ENCODE assay signal across 2 cellular contexts in the genomic region with DNA sequence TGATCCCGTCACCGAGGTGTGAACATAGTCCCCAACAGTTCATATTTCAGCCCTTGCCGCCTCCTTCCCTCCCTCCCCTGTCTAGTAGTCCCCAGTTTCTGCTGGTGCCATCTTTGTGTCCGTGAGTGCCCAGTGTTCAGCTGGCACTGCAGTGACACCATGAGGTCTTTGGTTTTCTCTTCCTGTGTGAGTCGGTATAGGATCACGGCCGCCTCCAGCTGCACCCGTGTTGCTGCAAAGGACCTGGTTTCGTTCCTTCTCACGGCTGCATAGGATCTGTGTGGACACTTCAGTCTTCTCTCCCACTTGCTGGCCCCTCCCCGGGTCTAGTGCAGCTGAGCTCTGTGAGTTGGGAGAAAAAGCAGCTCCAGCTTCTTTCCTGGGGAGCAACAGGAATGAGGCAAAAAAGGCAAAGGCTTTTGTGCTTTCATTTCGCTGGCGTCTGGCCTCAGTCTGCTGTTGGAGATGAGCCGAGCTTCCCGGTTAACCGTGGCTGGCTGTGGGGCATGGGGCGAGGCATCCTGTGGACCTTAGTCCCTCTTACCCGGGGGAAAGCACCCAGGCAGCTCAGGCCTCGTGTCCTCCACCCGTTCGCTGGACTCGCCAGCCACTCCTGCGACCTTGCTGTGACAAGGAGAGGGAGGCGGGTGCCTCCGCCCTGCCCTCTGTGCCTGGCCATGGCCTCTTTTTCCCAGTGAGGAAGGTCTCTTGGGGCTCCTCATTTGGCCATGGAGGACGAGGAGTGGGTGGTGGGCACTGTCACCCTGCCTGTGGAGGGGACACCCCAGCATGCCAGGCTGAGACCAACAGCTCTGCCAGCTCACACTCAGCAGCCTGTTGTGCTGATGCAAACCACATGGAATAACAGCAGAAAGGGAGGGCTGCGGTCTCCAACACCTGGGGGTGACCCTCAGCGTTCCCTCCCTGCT.
TF ChIP-seq lines count a peak whose summit lies in the region.

No MANE protein-coding gene starts in this region.

TF ChIP-seq in HCT116, 20 proteins besides CTCF, POLR2A, EP300 and RAD21:
- no peak for TF ChIP-seq YY1 (IDR thresholded peaks at IDR 0.05; ENCODE audit: extremely low read depth, insufficient replicate concordance, low read depth, low read length)
- TF ChIP-seq EGR1 (IDR thresholded peaks at IDR 0.05; ENCODE audit: low read depth) = no peak
- no peak for TF ChIP-seq EZH2phosphoT487 (IDR thresholded peaks at IDR 0.05; ENCODE audit: borderline replicate concordance)
- TF ChIP-seq CBX3 (IDR thresholded peaks at IDR 0.05; ENCODE audit: low read depth) = no peak
- TF ChIP-seq, protein P1, sequence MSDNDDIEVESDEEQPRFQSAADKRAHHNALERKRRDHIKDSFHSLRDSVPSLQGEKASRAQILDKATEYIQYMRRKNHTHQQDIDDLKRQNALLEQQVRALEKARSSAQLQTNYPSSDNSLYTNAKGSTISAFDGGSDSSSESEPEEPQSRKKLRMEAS (IDR thresholded peaks at IDR 0.05) = no peak
- no peak for TF ChIP-seq SP1 (IDR thresholded peaks at IDR 0.05; ENCODE audit: low read depth)
- no peak for TF ChIP-seq JUND (IDR thresholded peaks at IDR 0.05)
- TF ChIP-seq SRF (IDR thresholded peaks at IDR 0.05; ENCODE audit: low read depth) = no peak
- no peak for TF ChIP-seq POLR2AphosphoS5 (IDR thresholded peaks at IDR 0.05; ENCODE audit: low read depth, low read length)
- TF ChIP-seq ZNF274 (IDR thresholded peaks at IDR 0.05; ENCODE audit: low read depth, low read length) = no peak
- TF ChIP-seq CEBPB (IDR thresholded peaks at IDR 0.05; ENCODE audit: low read depth) = no peak
- TF ChIP-seq FOSL1 (IDR thresholded peaks at IDR 0.05; ENCODE audit: low read depth) = no peak
- TF ChIP-seq, protein P2, sequence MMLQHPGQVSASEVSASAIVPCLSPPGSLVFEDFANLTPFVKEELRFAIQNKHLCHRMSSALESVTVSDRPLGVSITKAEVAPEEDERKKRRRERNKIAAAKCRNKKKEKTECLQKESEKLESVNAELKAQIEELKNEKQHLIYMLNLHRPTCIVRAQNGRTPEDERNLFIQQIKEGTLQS (IDR thresholded peaks at IDR 0.05) = no peak

TF ChIP-seq in SK-N-SH, 30 proteins besides CTCF, POLR2A, EP300 and RAD21:
- TF ChIP-seq, protein P3, sequence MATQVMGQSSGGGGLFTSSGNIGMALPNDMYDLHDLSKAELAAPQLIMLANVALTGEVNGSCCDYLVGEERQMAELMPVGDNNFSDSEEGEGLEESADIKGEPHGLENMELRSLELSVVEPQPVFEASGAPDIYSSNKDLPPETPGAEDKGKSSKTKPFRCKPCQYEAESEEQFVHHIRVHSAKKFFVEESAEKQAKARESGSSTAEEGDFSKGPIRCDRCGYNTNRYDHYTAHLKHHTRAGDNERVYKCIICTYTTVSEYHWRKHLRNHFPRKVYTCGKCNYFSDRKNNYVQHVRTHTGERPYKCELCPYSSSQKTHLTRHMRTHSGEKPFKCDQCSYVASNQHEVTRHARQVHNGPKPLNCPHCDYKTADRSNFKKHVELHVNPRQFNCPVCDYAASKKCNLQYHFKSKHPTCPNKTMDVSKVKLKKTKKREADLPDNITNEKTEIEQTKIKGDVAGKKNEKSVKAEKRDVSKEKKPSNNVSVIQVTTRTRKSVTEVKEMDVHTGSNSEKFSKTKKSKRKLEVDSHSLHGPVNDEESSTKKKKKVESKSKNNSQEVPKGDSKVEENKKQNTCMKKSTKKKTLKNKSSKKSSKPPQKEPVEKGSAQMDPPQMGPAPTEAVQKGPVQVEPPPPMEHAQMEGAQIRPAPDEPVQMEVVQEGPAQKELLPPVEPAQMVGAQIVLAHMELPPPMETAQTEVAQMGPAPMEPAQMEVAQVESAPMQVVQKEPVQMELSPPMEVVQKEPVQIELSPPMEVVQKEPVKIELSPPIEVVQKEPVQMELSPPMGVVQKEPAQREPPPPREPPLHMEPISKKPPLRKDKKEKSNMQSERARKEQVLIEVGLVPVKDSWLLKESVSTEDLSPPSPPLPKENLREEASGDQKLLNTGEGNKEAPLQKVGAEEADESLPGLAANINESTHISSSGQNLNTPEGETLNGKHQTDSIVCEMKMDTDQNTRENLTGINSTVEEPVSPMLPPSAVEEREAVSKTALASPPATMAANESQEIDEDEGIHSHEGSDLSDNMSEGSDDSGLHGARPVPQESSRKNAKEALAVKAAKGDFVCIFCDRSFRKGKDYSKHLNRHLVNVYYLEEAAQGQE (IDR thresholded peaks at IDR 0.05; ENCODE audit: low read depth, low read length) = no peak
- TF ChIP-seq POLR2AphosphoS5 (IDR thresholded peaks at IDR 0.05; ENCODE audit: low read depth, low read length) = no peak
- no peak for TF ChIP-seq MXI1 (IDR thresholded peaks at IDR 0.05; ENCODE audit: low read depth, low read length)
- TF ChIP-seq RXRA (IDR thresholded peaks at IDR 0.05; ENCODE audit: borderline replicate concordance, low read depth) = no peak
- TF ChIP-seq FOXJ3 (CRISPR knock-in tag; IDR thresholded peaks at IDR 0.05) = no peak
- TF ChIP-seq NRF1 (IDR thresholded peaks at IDR 0.05; ENCODE audit: low read depth, low read length) = no peak
- no peak for TF ChIP-seq TEAD4 (IDR thresholded peaks at IDR 0.05; ENCODE audit: borderline replicate concordance, insufficient read depth)
- no peak for TF ChIP-seq FOSL2 (IDR thresholded peaks at IDR 0.05; ENCODE audit: borderline replicate concordance, low read depth)
- TF ChIP-seq FOXM1 (IDR thresholded peaks at IDR 0.05; ENCODE audit: low read depth) = no peak
- TF ChIP-seq, protein P4, sequence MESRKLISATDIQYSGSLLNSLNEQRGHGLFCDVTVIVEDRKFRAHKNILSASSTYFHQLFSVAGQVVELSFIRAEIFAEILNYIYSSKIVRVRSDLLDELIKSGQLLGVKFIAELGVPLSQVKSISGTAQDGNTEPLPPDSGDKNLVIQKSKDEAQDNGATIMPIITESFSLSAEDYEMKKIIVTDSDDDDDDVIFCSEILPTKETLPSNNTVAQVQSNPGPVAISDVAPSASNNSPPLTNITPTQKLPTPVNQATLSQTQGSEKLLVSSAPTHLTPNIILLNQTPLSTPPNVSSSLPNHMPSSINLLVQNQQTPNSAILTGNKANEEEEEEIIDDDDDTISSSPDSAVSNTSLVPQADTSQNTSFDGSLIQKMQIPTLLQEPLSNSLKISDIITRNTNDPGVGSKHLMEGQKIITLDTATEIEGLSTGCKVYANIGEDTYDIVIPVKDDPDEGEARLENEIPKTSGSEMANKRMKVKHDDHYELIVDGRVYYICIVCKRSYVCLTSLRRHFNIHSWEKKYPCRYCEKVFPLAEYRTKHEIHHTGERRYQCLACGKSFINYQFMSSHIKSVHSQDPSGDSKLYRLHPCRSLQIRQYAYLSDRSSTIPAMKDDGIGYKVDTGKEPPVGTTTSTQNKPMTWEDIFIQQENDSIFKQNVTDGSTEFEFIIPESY (IDR thresholded peaks at IDR 0.05; ENCODE audit: borderline replicate concordance, low read depth) = no peak
- TF ChIP-seq, protein P1 (IDR thresholded peaks at IDR 0.05; ENCODE audit: low read depth) = no peak
- no peak for TF ChIP-seq JUND (IDR thresholded peaks at IDR 0.05)
- TF ChIP-seq, protein P5, sequence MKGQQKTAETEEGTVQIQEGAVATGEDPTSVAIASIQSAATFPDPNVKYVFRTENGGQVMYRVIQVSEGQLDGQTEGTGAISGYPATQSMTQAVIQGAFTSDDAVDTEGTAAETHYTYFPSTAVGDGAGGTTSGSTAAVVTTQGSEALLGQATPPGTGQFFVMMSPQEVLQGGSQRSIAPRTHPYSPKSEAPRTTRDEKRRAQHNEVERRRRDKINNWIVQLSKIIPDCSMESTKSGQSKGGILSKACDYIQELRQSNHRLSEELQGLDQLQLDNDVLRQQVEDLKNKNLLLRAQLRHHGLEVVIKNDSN (IDR thresholded peaks at IDR 0.05; ENCODE audit: borderline replicate concordance, low read depth) = no peak
- TF ChIP-seq RCOR1 (IDR thresholded peaks at IDR 0.05; ENCODE audit: low read length) = no peak
- TF ChIP-seq MEF2A (IDR thresholded peaks at IDR 0.05; ENCODE audit: borderline replicate concordance, low read depth) = no peak
- TF ChIP-seq RFX5 (IDR thresholded peaks at IDR 0.05; ENCODE audit: low read length) = no peak
- TF ChIP-seq GATA2 (CRISPR knock-in tag; IDR thresholded peaks at IDR 0.05) = no peak
- TF ChIP-seq ELF1 (IDR thresholded peaks at IDR 0.05) = no peak
